In genomic region chr2:237904806-237905599, GRCh38 we compare ENCODE assay signal across 1 cellular context.
TF ChIP-seq lines count a peak whose summit lies in the region.

No MANE protein-coding gene starts in this region.

TF ChIP-seq in GM12878, 131 proteins besides CTCF, POLR2A, EP300 and RAD21 (continued from another document):
- TF ChIP-seq BACH1 (IDR thresholded peaks at IDR 0.05; ENCODE audit: borderline replicate concordance) = peak; percentile 12; the same call in 1 of the 2 replicates
- TF ChIP-seq GATAD2B (conservative IDR thresholded peaks at IDR 0.05; ENCODE audit: low read depth) = peak; percentile 91
- no peak for TF ChIP-seq MTA3 (IDR thresholded peaks at IDR 0.05; ENCODE audit: borderline replicate concordance, low read length)
- TF ChIP-seq NKRF (conservative IDR thresholded peaks at IDR 0.05) = 0 out of 2 replicates have a peak, but pooled peaks have one; percentile 40
- TF ChIP-seq ZNF217 (IDR thresholded peaks at IDR 0.05) = 0 out of 2 replicates have a peak, but pooled peaks have one; percentile 31
- 0 out of 2 replicates have a peak, but pooled peaks have one; percentile 25 for TF ChIP-seq TBL1XR1 (IDR thresholded peaks at IDR 0.05; ENCODE audit: low read depth, low read length)
- TF ChIP-seq SPI1 (IDR thresholded peaks at IDR 0.05; ENCODE audit: borderline replicate concordance, insufficient read depth, low read depth, low read length) = 0 out of 2 replicates have a peak, but pooled peaks have one; percentile 32
- TF ChIP-seq IKZF1 (conservative IDR thresholded peaks at IDR 0.05) = peak; percentile 97
- TF ChIP-seq BHLHE40 (IDR thresholded peaks at IDR 0.05; ENCODE audit: borderline replicate concordance in 1 of 2, low read depth in 2 of 2, low read length in 1 of 2) = peak in 1 of 2 experiments; percentile 55; a peak in 2 of 4 replicates
- TF ChIP-seq JUND (IDR thresholded peaks at IDR 0.05; ENCODE audit: low read depth, low read length) = no peak
- no peak for TF ChIP-seq SREBF2 (IDR thresholded peaks at IDR 0.05; ENCODE audit: low read length)
- peak; percentile 43; the same call in 1 of the 2 replicates for TF ChIP-seq BCL11A (IDR thresholded peaks at IDR 0.05; ENCODE audit: low read depth, low read length)
- no peak for TF ChIP-seq PML (IDR thresholded peaks at IDR 0.05; ENCODE audit: low read length)
- no peak for TF ChIP-seq RCOR1 (conservative IDR thresholded peaks at IDR 0.05; ENCODE audit: low read depth, low read length)
- peak in 1 of 2 experiments; percentile 73; a peak in 2 of 3 replicates for TF ChIP-seq EGR1 (IDR thresholded peaks at IDR 0.05; ENCODE audit: borderline replicate concordance in 1 of 2, low read depth in 2 of 2, low read length in 2 of 2)
- peak; percentile 56; the same call in 1 of the 2 replicates for TF ChIP-seq PKNOX1 (IDR thresholded peaks at IDR 0.05)
- TF ChIP-seq ZNF274 (IDR thresholded peaks at IDR 0.05; ENCODE audit: insufficient read depth, insufficient read length) = no peak
- TF ChIP-seq CREM (IDR thresholded peaks at IDR 0.05; ENCODE audit: low read depth) = peak; percentile 21; the same call in 1 of the 2 replicates
- peak; percentile 39 for TF ChIP-seq KLF5 (IDR thresholded peaks at IDR 0.05; ENCODE audit: partially characterized antibody)
- TF ChIP-seq NBN (IDR thresholded peaks at IDR 0.05) = 0 out of 2 replicates have a peak, but pooled peaks have one; percentile 30
- TF ChIP-seq FOXM1 (IDR thresholded peaks at IDR 0.05; ENCODE audit: low read depth, low read length) = 0 out of 2 replicates have a peak, but pooled peaks have one; percentile 17
